In the genomic region with DNA sequence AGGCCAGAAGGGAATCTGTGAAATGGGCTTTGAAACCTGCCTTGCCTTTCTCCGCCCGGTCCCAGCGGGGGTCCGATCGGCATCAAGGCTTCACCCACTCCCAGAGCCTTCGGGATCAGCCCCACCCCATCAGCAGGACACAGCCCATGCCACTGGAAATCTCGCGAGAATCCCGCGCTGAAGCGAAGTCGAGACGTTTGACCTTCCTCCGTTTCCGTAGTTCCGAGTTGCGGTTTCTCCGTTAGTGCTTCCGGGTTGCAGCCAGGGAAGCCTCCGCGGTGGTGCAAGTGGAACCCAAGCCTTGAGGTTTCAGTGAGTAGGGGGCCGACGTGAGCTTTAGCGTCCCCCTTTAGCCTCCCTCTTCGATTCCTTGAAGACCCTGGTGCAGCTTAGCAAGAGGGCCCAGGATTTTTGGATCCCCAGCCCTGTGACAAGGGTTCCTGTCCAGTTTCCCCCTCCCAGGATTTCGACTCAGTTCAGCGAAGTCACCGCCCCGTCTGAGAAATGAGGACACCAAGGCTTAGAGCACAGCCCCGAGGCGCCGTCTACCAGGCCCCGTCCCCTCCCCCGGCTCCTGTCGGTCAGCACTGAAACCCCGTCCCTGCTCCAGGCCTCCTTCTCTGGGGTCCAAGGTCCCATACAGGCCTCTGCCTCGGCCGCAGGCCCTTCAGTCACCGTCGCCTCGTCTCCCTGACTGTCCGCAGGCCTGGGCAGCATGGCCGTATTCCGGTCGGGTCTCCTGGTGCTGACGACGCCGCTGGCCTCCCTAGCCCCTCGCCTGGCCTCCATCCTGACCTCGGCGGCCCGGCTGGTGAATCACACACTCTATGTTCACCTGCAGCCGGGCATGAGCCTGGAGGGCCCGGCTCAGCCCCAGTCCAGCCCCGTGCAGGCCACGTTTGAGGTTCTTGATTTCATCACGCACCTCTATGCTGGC, we compare ENCODE assay signal across 8 cellular contexts. TPM values are rescaled to one million over a fixed set of nuclear protein-coding genes. Genes with fewer than 3 reads are reported as not detected.
DNase-seq lines count a peak whose midpoint lies in the region; ATAC-seq, FAIRE-seq and TF ChIP-seq lines count a peak whose summit lies in the region.

A gene (plus strand): TSS at position 241 of the 937 bp plus-strand sequence. CDS start 475 bp downstream, at position 716.

- H2AK9ac ChIP-seq in IMR-90 (replicated peaks; ENCODE audit: low read depth, low read length, poor library complexity), result peak within 1 kb of the TSS; percentile 100

- no peaks in the 10 kb centered on the region for H3K27me3 ChIP-seq in IMR-90 (ENCODE audit: control insufficient read depth, insufficient read depth, low read length)
- no peaks in the 10 kb centered on the region for H3K27me3 ChIP-seq in OCI-LY3 (ENCODE audit: low read depth, low read length)
- no peaks in the 10 kb centered on the region for H3K27me3 ChIP-seq in mesendoderm (ENCODE audit: insufficient read depth, low read length, poor library complexity)

- peak within 1 kb of the TSS; percentile 40; the same call in 1 of the 2 replicates for H2BK20ac ChIP-seq in IMR-90 (ENCODE audit: low read depth, low read length)

- H3K79me2 ChIP-seq in OCI-LY3 (ENCODE audit: low read length) (peaks cover 32% of the 10 kb centered on the region), mesendoderm (ENCODE audit: control insufficient read depth, insufficient read depth, low read length) (peaks cover 18% of the 10 kb centered on the region)

- H4K5ac ChIP-seq in IMR-90 (ENCODE audit: low read depth, low read length) (peak within 1 kb of the TSS; percentile 99), mesendoderm (ENCODE audit: low read length) (peak within 1 kb of the TSS; percentile 95)

- peak within 1 kb of the TSS; percentile 99 for H3K14ac ChIP-seq in IMR-90 (replicated peaks; ENCODE audit: low read depth, low read length)

- in situ Hi-C loops in GM13976 (cut with MboI; ENCODE audit: low sequenced_read_pairs, unreplicated experiment) (no loop called here), IMR-90 (cut with MboI; ENCODE audit: low sequenced_read_pairs) (no loop called here)

- H3K27ac ChIP-seq in IMR-90 (ENCODE audit: insufficient read depth, low read length), result peak within 1 kb of the TSS; percentile 88
- H3K27ac ChIP-seq in OCI-LY3 (ENCODE audit: low read length), result peak within 1 kb of the TSS; percentile 52
- H3K27ac ChIP-seq in mesendoderm (ENCODE audit: low read depth, low read length), result peak within 1 kb of the TSS; percentile 35

- H3K79me1 ChIP-seq in IMR-90 (ENCODE audit: low read depth in 1 of 2, low read length in 2 of 2), result peaks cover 27 to 55% of the 10 kb centered on the region in 2 experiments
- H3K79me1 ChIP-seq in mesendoderm (ENCODE audit: low read length), result peaks cover 17% of the 10 kb centered on the region

- H3K56ac ChIP-seq in IMR-90 (ENCODE audit: extremely low read depth, insufficient read depth, low read length) (peak within 1 kb of the TSS; percentile 90), mesendoderm (ENCODE audit: low read length) (peak within 1 kb of the TSS; percentile 98)

- no peak for TF ChIP-seq CTCF in GM13976 (IDR thresholded peaks at IDR 0.05; ENCODE audit: borderline replicate concordance, control extremely low read depth, extremely low read depth, insufficient read depth, missing control alignments)
- no peak for TF ChIP-seq CTCF in IMR-90 (conservative IDR thresholded peaks at IDR 0.05; ENCODE audit: low read depth, low read length)
- no peak for TF ChIP-seq CTCF in OCI-LY3 (IDR thresholded peaks at IDR 0.05; ENCODE audit: low read depth, low read length)

- TF ChIP-seq POLR2A in IMR-90 (IDR thresholded peaks at IDR 0.05; ENCODE audit: low read depth, low read length), result peak; percentile 64

- dilution Hi-C loops in IMR-90 (cut with HindIII; ENCODE audit: low sequenced_read_pairs, unreplicated experiment), result no loop called here

- H2BK120ac ChIP-seq in IMR-90 (ENCODE audit: low read depth, low read length) (peak within 1 kb of the TSS; percentile 54; the same call in 1 of the 2 replicates), mesendoderm (ENCODE audit: low read depth, low read length) (no peak within 1 kb of the TSS)

- 2% methylated on average over 33 of the region's 57 CpGs; no CpG with 5 or more reads in 1 of the 2 experiments for WGBS in IMR-90 (ENCODE audit: extremely low coverage in 2 of 2, insufficient read length in 1 of 2), 2 experiments
- WGBS in mesendoderm (ENCODE audit: extremely low coverage, insufficient coverage, low lambda C conversion rate), result no CpG with 5 or more reads among the region's 57 CpGs

- H2AFZ ChIP-seq in IMR-90 (replicated peaks; ENCODE audit: low read length, poor library complexity) (peak within 1 kb of the TSS; percentile 98), OCI-LY3 (ENCODE audit: low read depth, low read length) (peak within 1 kb of the TSS; percentile 97)

- H4K20me1 ChIP-seq in IMR-90 (ENCODE audit: insufficient read depth, low read length) (no peaks in the 10 kb centered on the region), OCI-LY3 (ENCODE audit: insufficient read depth, low read length) (no peaks in the 10 kb centered on the region)

- H3K9ac ChIP-seq in IMR-90 (ENCODE audit: low read depth, low read length), result peak within 1 kb of the TSS; percentile 95
- H3K9ac ChIP-seq in OCI-LY3 (ENCODE audit: low read length), result peak within 1 kb of the TSS; percentile 87
- H3K9ac ChIP-seq in mesendoderm (ENCODE audit: low read length), result peak within 1 kb of the TSS; percentile 99

- peaks cover 13% of the 10 kb centered on the region for H3K9me1 ChIP-seq in IMR-90 (ENCODE audit: insufficient read depth, low read length)

- intact Hi-C loops in IMR-90 (cut with micrococcal nuclease), result no loop called here

- H3K23ac ChIP-seq in IMR-90 (ENCODE audit: low read depth, low read length), result peak within 1 kb of the TSS; percentile 80
- H3K23ac ChIP-seq in mesendoderm (ENCODE audit: low read length), result no peak within 1 kb of the TSS

- H4K8ac ChIP-seq in IMR-90 (ENCODE audit: low read depth in 2 of 2, low read length in 2 of 2) (peak within 1 kb of the TSS; percentile 100), mesendoderm (ENCODE audit: low read depth, low read length) (peak within 1 kb of the TSS; percentile 28)

- H3K4me1 ChIP-seq in IMR-90 (ENCODE audit: control insufficient read depth, insufficient read depth, low read length) (peaks cover 17% of the 10 kb centered on the region), OCI-LY3 (ENCODE audit: low read length) (peaks cover 22% of the 10 kb centered on the region), mesendoderm (ENCODE audit: control insufficient read depth, low read depth, low read length) (peaks cover 8% of the 10 kb centered on the region)

- peak within 1 kb of the TSS; percentile 98 for H4K91ac ChIP-seq in IMR-90 (ENCODE audit: insufficient read depth, low read depth, low read length)

- BruUV-seq in IMR-90 (replicated peaks; lab: Mats Ljungman, UMichigan), result TSS peak; percentile 69

- peak within 1 kb of the TSS; percentile 97 for H2AK5ac ChIP-seq in IMR-90 (ENCODE audit: low read depth, low read length)
- H2AK5ac ChIP-seq in mesendoderm (ENCODE audit: low read length), result peak within 1 kb of the TSS; percentile 94

- H2BK5ac ChIP-seq in IMR-90 (ENCODE audit: low read depth, low read length, poor library complexity, severe bottlenecking) (peak within 1 kb of the TSS; percentile 80), mesendoderm (ENCODE audit: low read length) (no peak within 1 kb of the TSS)

- POLR2A ChIA-PET in IMR-90 (lab: Charles Lee; ENCODE audit: unreplicated experiment), result no interaction called here

- ATAC-seq in IMR-90 (ENCODE audit: low read depth) (peak; percentile 90), GM18870 (IDR thresholded peaks at IDR 0.05; ENCODE audit: unreplicated experiment) (no peak)

- H3K4me2 ChIP-seq in IMR-90 (ENCODE audit: low read depth, low read length) (peak within 1 kb of the TSS; percentile 94), OCI-LY3 (ENCODE audit: low read length) (peak within 1 kb of the TSS; percentile 97), mesendoderm (ENCODE audit: low read length) (peak within 1 kb of the TSS; percentile 92)

- no peaks in the 10 kb centered on the region for H3K9me3 ChIP-seq in IMR-90 (ENCODE audit: control insufficient read depth, insufficient read depth, low read length)
- H3K9me3 ChIP-seq in OCI-LY3 (ENCODE audit: insufficient read depth, low read length), result no peaks in the 10 kb centered on the region

- peaks cover 27% of the 10 kb centered on the region for H3K36me3 ChIP-seq in IMR-90 (ENCODE audit: control insufficient read depth, insufficient read depth, low read length)
- peaks cover 17% of the 10 kb centered on the region for H3K36me3 ChIP-seq in OCI-LY3 (replicated peaks; ENCODE audit: low read depth, low read length)
- H3K36me3 ChIP-seq in mesendoderm (ENCODE audit: control insufficient read depth, insufficient read depth, low read length), result peaks cover 7% of the 10 kb centered on the region

- H2BK15ac ChIP-seq in IMR-90 (ENCODE audit: low read depth, low read length) (peak within 1 kb of the TSS; percentile 49; the same call in 1 of the 3 replicates), mesendoderm (replicated peaks; ENCODE audit: low read depth) (no peak within 1 kb of the TSS)

- H3K4me3 ChIP-seq in IMR-90 (ENCODE audit: insufficient read depth, low read depth, low read length) (peak within 1 kb of the TSS; percentile 84), OCI-LY3 (ENCODE audit: low read length) (peak within 1 kb of the TSS; percentile 85), mesendoderm (ENCODE audit: low read length) (peak within 1 kb of the TSS; percentile 99)

- no peak for TF ChIP-seq RAD21 in IMR-90 (IDR thresholded peaks at IDR 0.05; ENCODE audit: low read length)

- peak; percentile 76 for FAIRE-seq in endometrium (lab: Jason Lieb, UNC)

- peak within 1 kb of the TSS; percentile 96 for H3K4ac ChIP-seq in IMR-90 (ENCODE audit: low read depth, low read length)
- H3K4ac ChIP-seq in mesendoderm (ENCODE audit: low read depth, low read length), result peak within 1 kb of the TSS; percentile 63

- DNase-seq in GM13976 (ENCODE audit: low spot score) (peak; percentile 98), IMR-90 (peak; percentile 97), mesendoderm (peak; percentile 99)
- peak; percentile 90 for DNase-seq in activated CD8-positive, alpha-beta memory T cell treated with anti-CD3 and anti-CD28 coated beads, Interleukin-2, amount 50 U/mL, for 4 hours
- DNase-seq in stimulated activated CD8-positive, alpha-beta memory T cell treated with anti-CD3 and anti-CD28 coated beads, Interleukin-12 subunit alpha, Interleukin-12 subunit beta, amount 100 ng/mL, for 24 hours (ENCODE audit: extremely low read depth), result peak; percentile 81

- peak within 1 kb of the TSS; percentile 80 for H3K18ac ChIP-seq in IMR-90 (ENCODE audit: low read depth, low read length)
- no peak within 1 kb of the TSS for H3K18ac ChIP-seq in mesendoderm (ENCODE audit: low read length)

- CTCF ChIA-PET in IMR-90 (lab: Yijun Ruan, JAX), result no interaction called here

RNA-seq across cellular contexts. Expression of the gene that starts here (rescaled TPM):
- 9.7 and 10.6 TPM in 2 replicates for total RNA-seq in IMR-90 (2012; rRNA removed)
- 44.0 and 46.6 TPM in 2 replicates for polyA plus RNA-seq in IMR-90 (2012; rRNA removed)
- polyA plus RNA-seq in IMR-90 (2012; cell fraction: cytosol; rRNA removed), result 32.3 and 40.6 TPM in 2 replicates
- polyA plus RNA-seq in IMR-90 (2012; cell fraction: nucleus; rRNA removed; ENCODE audit: low replicate concordance), result 76.9 and 130 TPM in 2 replicates
- 113 TPM for polyA plus RNA-seq in mesendoderm (2013, experiment 1 of 2)
- polyA plus RNA-seq in mesendoderm (2013, experiment 2 of 2), result 116 TPM

Comparison
In these comparisons a context has a peak if more than half of its experiments do, and no peak if none do; other contexts are left out.
1. H3K27ac ChIP-seq: peak in every context shown above with its lines; median percentile 88 in IMR-90; 52 in OCI-LY3; 35 in mesendoderm.